In the genomic region with DNA sequence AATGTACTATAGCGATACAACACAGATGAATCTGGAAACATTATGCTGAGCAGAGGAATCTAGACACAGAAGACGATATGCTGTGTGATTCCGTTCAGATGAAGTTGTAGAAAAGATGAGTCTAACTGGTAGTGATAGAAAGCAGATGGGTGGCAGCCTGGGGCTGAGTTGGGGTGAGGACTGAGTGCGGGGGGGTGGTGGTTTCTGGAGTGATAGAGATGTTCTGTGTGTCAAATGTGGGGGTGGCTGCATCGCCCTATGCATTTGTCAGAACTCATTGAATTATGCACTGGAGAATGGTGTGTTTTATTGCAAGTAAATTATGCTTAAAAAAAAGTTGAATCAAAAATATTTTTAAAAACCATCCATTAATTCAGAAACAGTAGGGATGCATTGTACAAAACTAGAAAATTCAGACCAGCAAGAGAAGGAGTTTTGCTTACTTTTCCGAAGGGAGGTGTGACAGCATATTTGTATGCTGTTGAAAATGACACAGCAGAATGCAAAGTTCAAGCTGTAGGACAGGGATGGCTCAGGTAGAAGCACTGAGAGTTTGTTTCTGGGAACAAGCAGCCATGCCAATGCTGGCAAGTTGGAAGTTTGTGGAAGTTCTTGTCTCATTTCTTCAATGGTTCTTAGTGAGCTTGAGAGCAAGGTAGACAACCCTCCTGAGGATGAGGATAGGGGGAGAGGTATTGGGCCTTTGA, we compare ENCODE assay signal across 17 cellular contexts. TPM values are rescaled to one million over a fixed set of nuclear protein-coding genes. Genes with fewer than 3 reads are reported as not detected.
DNase-seq lines count a peak whose midpoint lies in the region; ATAC-seq, FAIRE-seq and TF ChIP-seq lines count a peak whose summit lies in the region.
"Had no signal": no experiment of that assay in that cellular context is flagged by ENCODE, and none has a peak within 500 bp of the region (broad histone marks: within the 10 kb centered on the region; RNA-seq: fewer than 3 reads in every experiment).

No MANE protein-coding gene starts in this region.

- in situ Hi-C loops in K562 (cut with MboI): no loop called here
- in situ Hi-C loops in gastrocnemius medialis (cut with MboI; ENCODE audit: low sequenced_read_pairs in 4 of 4): no loop called here

- no TSS peak for BruUV-seq in K562 (replicated peaks; lab: Mats Ljungman, UMichigan)

- DNase-seq in activated CD4-positive, alpha-beta T cell treated with anti-CD3 and anti-CD28 coated beads, Interleukin-2, amount 10 ng/mL, durations not matched to agents 7 days and 5 days: no peak
- no peak for DNase-seq in activated CD4-positive, alpha-beta T cell treated with anti-CD3 and anti-CD28 coated beads, Interleukin-2, amount 50 U/mL, for 1 hour
- DNase-seq in K562 (ENCODE audit: extremely low read depth in 1 of 4, low spot score in 3 of 4) (peak; percentile 45 to 56 (median 49)), endothelial cell (ENCODE audit: low spot score) (no peak), gastrocnemius medialis (no peak)
- DNase-seq: AML-193; Caco-2; CD8-positive, alpha-beta memory T cell; DND-41; GDM1; HCEC 1CT; HFFc6 had no signal

- H3K9me3 Mint-ChIP-seq in activated CD4-positive, alpha-beta T cell treated with anti-CD3 and anti-CD28 coated beads, Interleukin-2, amount 10 ng/mL, durations not matched to agents 7 days and 5 days: no peaks in the 10 kb centered on the region
- H3K9me3 Mint-ChIP-seq in endothelial cell (ENCODE audit: unreplicated experiment): no peaks in the 10 kb centered on the region
- H3K9me3 Mint-ChIP-seq: CD8-positive, alpha-beta memory T cell; HFFc6 had no signal

- TF ChIP-seq CTCF in K562 (IDR thresholded peaks at IDR 0.05 in 2 of 3, conservative IDR thresholded peaks at IDR 0.05 in 1 of 3; ENCODE audit: insufficient read depth in 2 of 3, low read depth in 1 of 3, low read length in 3 of 3) (no peak), endothelial cell (IDR thresholded peaks at IDR 0.05; ENCODE audit: unreplicated experiment) (no peak), gastrocnemius medialis (IDR thresholded peaks at IDR 0.05 in 4 of 5, conservative IDR thresholded peaks at IDR 0.05 in 1 of 5) (no peak)

- ATAC-seq in K562 (peak; percentile 47), HG03342 (IDR thresholded peaks at IDR 0.05; ENCODE audit: unreplicated experiment) (no peak), gastrocnemius medialis (no peak)

- peaks cover 25% of the 10 kb centered on the region for H3K27me3 Mint-ChIP-seq in activated CD4-positive, alpha-beta T cell treated with anti-CD3 and anti-CD28 coated beads, Interleukin-2, amount 10 ng/mL, durations not matched to agents 7 days and 5 days
- peaks cover 3% of the 10 kb centered on the region for H3K27me3 Mint-ChIP-seq in endothelial cell (ENCODE audit: unreplicated experiment)

- H3K4me1 ChIP-seq in K562 (replicated peaks in 1 of 2; ENCODE audit: control insufficient read depth in 2 of 2, insufficient read depth in 2 of 2, low read length in 2 of 2) (peaks cover 3 to 27% of the 10 kb centered on the region in 2 experiments; a peak in 3 of 5 replicates), mucosa of stomach (ENCODE audit: control insufficient read depth, insufficient read depth, low read length) (no peaks in the 10 kb centered on the region), gastrocnemius medialis (peaks cover 0 to 9% of the 10 kb centered on the region in 2 donors)
- H3K4me1 ChIP-seq: Caco-2 had no signal

- peak overlapping the region; percentile 78 for H2AFZ ChIP-seq in K562 (ENCODE audit: low read depth, low read length)

- intact Hi-C loops in K562 (cut with micrococcal nuclease): no loop called here
- intact Hi-C loops in gastrocnemius medialis (cut with DNase I; ENCODE audit: low total_unique reads): no loop called here

- H3K4me3 Mint-ChIP-seq in activated CD4-positive, alpha-beta T cell treated with anti-CD3 and anti-CD28 coated beads, Interleukin-2, amount 10 ng/mL, durations not matched to agents 7 days and 5 days: no peak overlapping the region
- no peak overlapping the region for H3K4me3 Mint-ChIP-seq in endothelial cell (ENCODE audit: unreplicated experiment)
- H3K4me3 Mint-ChIP-seq: CD8-positive, alpha-beta memory T cell; HFFc6 had no signal

- peak overlapping the region; percentile 42; the same call in 2 of the 3 replicates for H3K27ac ChIP-seq in K562 (ENCODE audit: extremely low read depth, low read depth, low read length)
- no peak overlapping the region for H3K27ac ChIP-seq in gastrocnemius medialis
- H3K27ac ChIP-seq: 22Rv1, BLaER1 had no signal

- TF ChIP-seq EP300 in K562 (IDR thresholded peaks at IDR 0.05; ENCODE audit: low read length): no peak

- H3K4me1 Mint-ChIP-seq in activated CD4-positive, alpha-beta T cell treated with anti-CD3 and anti-CD28 coated beads, Interleukin-2, amount 10 ng/mL, durations not matched to agents 7 days and 5 days: peaks cover 10% of the 10 kb centered on the region
- peaks cover 4% of the 10 kb centered on the region for H3K4me1 Mint-ChIP-seq in endothelial cell (ENCODE audit: unreplicated experiment)

- TF ChIP-seq RAD21 in K562 (CRISPR knock-in tag; conservative IDR thresholded peaks at IDR 0.05 in 1 of 2, IDR thresholded peaks at IDR 0.05 in 1 of 2): no peak

- H3K9ac ChIP-seq in K562 (ENCODE audit: insufficient read depth in 1 of 2, low read depth in 2 of 2, low read length in 2 of 2) (peak overlapping the region; percentile 13 to 85; a peak in 1 of 4 replicates), mucosa of stomach (ENCODE audit: low read length) (peak overlapping the region; percentile 12)
- H3K9ac ChIP-seq: BLaER1 had no signal

- WGBS in K562 (ENCODE audit: insufficient coverage, low coverage, missing lambda C conversion rate): 13% methylated on average over 6 of the region's 6 CpGs

- H4K20me1 ChIP-seq in K562 (replicated peaks; ENCODE audit: control insufficient read depth, insufficient read depth, low read length): no peaks in the 10 kb centered on the region
- H4K20me1 ChIP-seq: BLaER1 had no signal

- POLR2A ChIA-PET in activated CD4-positive, alpha-beta T cell treated with anti-CD3 and anti-CD28 coated beads, Interleukin-2, amount 10 ng/mL, durations not matched to agents 7 days and 5 days (lab: Charles Lee): no interaction called here
- POLR2A ChIA-PET in K562 (lab: Yijun Ruan, JAX): interaction anchor here (0.9 to 1.0 kb wide), 2 partner anchors 13 to 37 kb away, joined by 3 read pairs; no protein-coding TSS in a partner anchor

- no peaks in the 10 kb centered on the region for H3K9me1 ChIP-seq in K562 (ENCODE audit: control insufficient read depth, insufficient read depth, low read length)

- CTCF ChIA-PET in activated CD4-positive, alpha-beta T cell treated with anti-CD3 and anti-CD28 coated beads, Interleukin-2, amount 10 ng/mL, durations not matched to agents 7 days and 5 days (lab: Charles Lee): no interaction called here
- CTCF ChIA-PET in K562 (lab: Yijun Ruan, JAX; ENCODE audit: low intra/inter-chr PET ratio): no interaction called here

- H3K27me3 ChIP-seq in K562 (ENCODE audit: control insufficient read depth in 2 of 2, insufficient read depth in 2 of 2, low read length in 2 of 2): no peaks in the 10 kb centered on the region
- peaks cover 4% of the 10 kb centered on the region for H3K27me3 ChIP-seq in mucosa of stomach (ENCODE audit: control insufficient read depth, insufficient read depth, low read length)
- no peaks in the 10 kb centered on the region for H3K27me3 ChIP-seq in gastrocnemius medialis
- H3K27me3 ChIP-seq: BLaER1 had no signal

- no peak for TF ChIP-seq POLR2A in K562 (conservative IDR thresholded peaks at IDR 0.05)
- no peak for TF ChIP-seq POLR2A in gastrocnemius medialis (IDR thresholded peaks at IDR 0.05)

- peak overlapping the region; percentile 17 for H3K27ac Mint-ChIP-seq in activated CD4-positive, alpha-beta T cell treated with anti-CD3 and anti-CD28 coated beads, Interleukin-2, amount 10 ng/mL, durations not matched to agents 7 days and 5 days
- H3K27ac Mint-ChIP-seq in endothelial cell (ENCODE audit: unreplicated experiment): no peak overlapping the region
- H3K27ac Mint-ChIP-seq: CD8-positive, alpha-beta memory T cell; HFFc6 had no signal

- H3K79me2 ChIP-seq in K562 (ENCODE audit: control insufficient read depth, insufficient read depth, low read length): no peaks in the 10 kb centered on the region

- H3K36me3 Mint-ChIP-seq in activated CD4-positive, alpha-beta T cell treated with anti-CD3 and anti-CD28 coated beads, Interleukin-2, amount 10 ng/mL, durations not matched to agents 7 days and 5 days (ENCODE audit: low read depth): no peaks in the 10 kb centered on the region
- no peaks in the 10 kb centered on the region for H3K36me3 Mint-ChIP-seq in endothelial cell (ENCODE audit: low read depth, unreplicated experiment)

- H3K4me3 ChIP-seq in K562 (no peak overlapping the region), mucosa of stomach (ENCODE audit: low read length) (no peak overlapping the region), gastrocnemius medialis (no peak overlapping the region)
- H3K4me3 ChIP-seq: BLaER1 had no signal

- no peaks in the 10 kb centered on the region for H3K9me3 ChIP-seq in K562 (replicated peaks; ENCODE audit: control insufficient read depth, insufficient read depth, low read depth, low read length)
- H3K9me3 ChIP-seq in mucosa of stomach (ENCODE audit: control insufficient read depth, low read length): no peaks in the 10 kb centered on the region
- no peaks in the 10 kb centered on the region for H3K9me3 ChIP-seq in gastrocnemius medialis
- H3K9me3 ChIP-seq: BLaER1, Caco-2 had no signal

- no peaks in the 10 kb centered on the region for H3K36me3 ChIP-seq in K562 (ENCODE audit: control insufficient read depth, insufficient read depth, low read length)
- no peaks in the 10 kb centered on the region for H3K36me3 ChIP-seq in mucosa of stomach (ENCODE audit: control insufficient read depth, insufficient read depth, low read length)
- H3K36me3 ChIP-seq in gastrocnemius medialis: no peaks in the 10 kb centered on the region
- H3K36me3 ChIP-seq: BLaER1 had no signal

- peak overlapping the region; percentile 71 for H3K4me2 ChIP-seq in K562 (ENCODE audit: insufficient read depth, low read length)
- H3K4me2 ChIP-seq: BLaER1 had no signal

- peak; percentile 80 for FAIRE-seq in K562 (lab: Jason Lieb, UNC)
- FAIRE-seq: GM12892 had no signal

RNA-seq across cellular contexts. Expression of gene DRG2, which starts 13.0 kb away (rescaled TPM):
- total RNA-seq in activated CD4-positive, alpha-beta T cell treated with anti-CD3 and anti-CD28 coated beads, Interleukin-2, amount 10 ng/mL, durations not matched to agents 7 days and 5 days: 10 to 100 TPM; 45.9 to 52.2 TPM
- 53.7 and 130 TPM in 2 replicates for total RNA-seq in K562 (2011; cell fraction: chromatin; rRNA removed; ENCODE audit: low replicate concordance)
- total RNA-seq in K562 (2011; cell fraction: nucleolus; rRNA removed): 88.3 and 90.6 TPM in 2 replicates
- 71.2 and 72.4 TPM in 2 replicates for total RNA-seq in K562 (2011; cell fraction: nucleoplasm; rRNA removed)
- 30.5 and 43.1 TPM in 2 replicates for total RNA-seq in K562 (2014; rRNA removed)
- 18.0 and 19.3 TPM in 2 replicates for total RNA-seq in K562 (2014; rRNA removed; fragmentation: Illumina TruSeq; extraction: Trizol)
- total RNA-seq in K562 (2015; rRNA removed; fragmentation: Illumina TruSeq; extraction: Trizol): 29.1 and 30.2 TPM in 2 replicates
- total RNA-seq in K562 (2021): 36.7 and 37.9 TPM in 2 replicates
- 19.0 and 25.2 TPM in 2 replicates for polyA plus RNA-seq in K562 (2011; rRNA removed)
- polyA plus RNA-seq in K562 (2011; cell fraction: cytosol; rRNA removed): 21.7 and 32.1 TPM in 2 replicates
- 65.6 and 92.4 TPM in 2 replicates for polyA plus RNA-seq in K562 (2011; cell fraction: nucleus; rRNA removed)
- 24.0 and 30.6 TPM in 2 replicates for polyA plus RNA-seq in K562 (2012)
- polyA plus RNA-seq in K562 (2014; fragmentation: Illumina TruSeq; extraction: Trizol): 29.7 and 34.7 TPM in 2 replicates
- 10 to 100 TPM in 1 of 2 experiments, 1 to 10 TPM in 1; 6.6 to 16.4 TPM for polyA plus RNA-seq in K562 (2014; fragmentation: Nextera tagmentation; extraction: Ambion mirVana)
- 26.1 and 27.5 TPM in 2 replicates for polyA plus RNA-seq in K562 (2014; rRNA removed)
- 21.8 and 30.6 TPM in 2 replicates for polyA minus RNA-seq in K562 (2011; rRNA and poly(A)+ RNA removed)
- polyA minus RNA-seq in K562 (2011; cell fraction: cytosol; rRNA and poly(A)+ RNA removed): 21.8 and 23.7 TPM in 2 replicates
- polyA minus RNA-seq in K562 (2011; cell fraction: nucleus; rRNA and poly(A)+ RNA removed): 34.2 and 38.4 TPM in 2 replicates
- total RNA-seq in endothelial cell (ENCODE audit: unreplicated experiment): 38.3 TPM
- total RNA-seq in gastrocnemius medialis: 10 to 100 TPM; 34.7 to 52.3 (median 37.4) TPM

RNA-seq across cellular contexts. Expression of gene MYO15A, which starts 33.8 kb away (rescaled TPM):
- under 1 TPM; 0.23 to 0.35 TPM for total RNA-seq in activated CD4-positive, alpha-beta T cell treated with anti-CD3 and anti-CD28 coated beads, Interleukin-2, amount 10 ng/mL, durations not matched to agents 7 days and 5 days
- total RNA-seq in K562 (2011; cell fraction: chromatin; rRNA removed; ENCODE audit: low replicate concordance): 2.5 and 4.5 TPM in 2 replicates
- 3.2 TPM in 2 replicates for total RNA-seq in K562 (2011; cell fraction: nucleolus; rRNA removed)
- total RNA-seq in K562 (2011; cell fraction: nucleoplasm; rRNA removed): 1.9 and 2.8 TPM in 2 replicates
- 0.04 and 0.05 TPM in 2 replicates for total RNA-seq in K562 (2014; rRNA removed)
- total RNA-seq in K562 (2014; rRNA removed; fragmentation: Illumina TruSeq; extraction: Trizol): 0.10 and 0.11 TPM in 2 replicates
- total RNA-seq in K562 (2015; rRNA removed; fragmentation: Illumina TruSeq; extraction: Trizol): 0.07 TPM in 1 of 2 replicates, not detected in the other
- 0.18 and 0.47 TPM in 2 replicates for total RNA-seq in K562 (2021)
- polyA plus RNA-seq in K562 (2011; rRNA removed): 0.88 and 1.1 TPM in 2 replicates
- 0.91 and 1.2 TPM in 2 replicates for polyA plus RNA-seq in K562 (2011; cell fraction: cytosol; rRNA removed)
- polyA plus RNA-seq in K562 (2011; cell fraction: nucleus; rRNA removed): 4.6 and 6.4 TPM in 2 replicates
- 0.36 and 0.96 TPM in 2 replicates for polyA plus RNA-seq in K562 (2012)
- 0.39 and 0.40 TPM in 2 replicates for polyA plus RNA-seq in K562 (2014; fragmentation: Illumina TruSeq; extraction: Trizol)
- polyA plus RNA-seq in K562 (2014; fragmentation: Nextera tagmentation; extraction: Ambion mirVana): under 1 TPM in 1 of 2 experiments, not detected in 1; 0.11 TPM
- 0.19 and 1.1 TPM in 2 replicates for polyA plus RNA-seq in K562 (2014; rRNA removed)
- polyA minus RNA-seq in K562 (2011; rRNA and poly(A)+ RNA removed): 0.27 and 0.32 TPM in 2 replicates
- polyA minus RNA-seq in K562 (2011; cell fraction: cytosol; rRNA and poly(A)+ RNA removed): 0.46 and 0.67 TPM in 2 replicates
- polyA minus RNA-seq in K562 (2011; cell fraction: nucleus; rRNA and poly(A)+ RNA removed): 0.89 and 1.2 TPM in 2 replicates
- total RNA-seq in endothelial cell (ENCODE audit: unreplicated experiment): 1.6 TPM
- under 1 TPM in 3 of 4 donors, not detected in 1; 0.04 to 0.70 (median 0.31) TPM for total RNA-seq in gastrocnemius medialis
- total RNA-seq: Caco-2 had no signal

RNA-seq across cellular contexts. Expression of gene GID4, which starts 35.5 kb away (rescaled TPM):
- 1 to 10 TPM; 8.6 to 8.8 TPM for total RNA-seq in activated CD4-positive, alpha-beta T cell treated with anti-CD3 and anti-CD28 coated beads, Interleukin-2, amount 10 ng/mL, durations not matched to agents 7 days and 5 days
- total RNA-seq in K562 (2011; cell fraction: chromatin; rRNA removed; ENCODE audit: low replicate concordance): 6.8 and 7.2 TPM in 2 replicates
- total RNA-seq in K562 (2011; cell fraction: nucleolus; rRNA removed): 5.8 and 6.8 TPM in 2 replicates
- 9.2 and 13.9 TPM in 2 replicates for total RNA-seq in K562 (2011; cell fraction: nucleoplasm; rRNA removed)
- total RNA-seq in K562 (2014; rRNA removed) (2.8 and 2.9 TPM in 2 replicates), K562 (2014; rRNA removed; fragmentation: Illumina TruSeq; extraction: Trizol) (3.7 and 4.1 TPM in 2 replicates), K562 (2015; rRNA removed; fragmentation: Illumina TruSeq; extraction: Trizol) (3.3 TPM in 2 replicates), K562 (2021) (4.8 and 6.4 TPM in 2 replicates), endothelial cell (ENCODE audit: unreplicated experiment) (15.5 TPM), gastrocnemius medialis (10 to 100 TPM; 40.1 to 46.4 (median 41.4) TPM)
- polyA plus RNA-seq in K562 (2011; rRNA removed) (5.9 and 6.6 TPM in 2 replicates), K562 (2014; fragmentation: Illumina TruSeq; extraction: Trizol) (5.9 TPM in 2 replicates), K562 (2014; fragmentation: Nextera tagmentation; extraction: Ambion mirVana) (1 to 10 TPM; 1.2 to 1.3 TPM), K562 (2014; rRNA removed) (3.3 and 4.2 TPM in 2 replicates)
- polyA plus RNA-seq in K562 (2011; cell fraction: cytosol; rRNA removed): 3.1 and 5.5 TPM in 2 replicates
- polyA plus RNA-seq in K562 (2011; cell fraction: nucleus; rRNA removed): 5.2 and 6.2 TPM in 2 replicates
- polyA plus RNA-seq in K562 (2012): 5.2 and 6.2 TPM in 2 replicates
- polyA minus RNA-seq in K562 (2011; rRNA and poly(A)+ RNA removed): 7.7 and 11.4 TPM in 2 replicates
- polyA minus RNA-seq in K562 (2011; cell fraction: cytosol; rRNA and poly(A)+ RNA removed): 4.1 and 5.4 TPM in 2 replicates
- polyA minus RNA-seq in K562 (2011; cell fraction: nucleus; rRNA and poly(A)+ RNA removed): 2.7 TPM in 2 replicates

RNA-seq across cellular contexts. Expression of gene ATPAF2, which starts 35.8 kb away (rescaled TPM):
- total RNA-seq in activated CD4-positive, alpha-beta T cell treated with anti-CD3 and anti-CD28 coated beads, Interleukin-2, amount 10 ng/mL, durations not matched to agents 7 days and 5 days: 10 to 100 TPM; 27.0 to 32.4 TPM
- 34.0 and 74.5 TPM in 2 replicates for total RNA-seq in K562 (2011; cell fraction: chromatin; rRNA removed; ENCODE audit: low replicate concordance)
- 53.3 and 57.9 TPM in 2 replicates for total RNA-seq in K562 (2011; cell fraction: nucleolus; rRNA removed)
- total RNA-seq in K562 (2011; cell fraction: nucleoplasm; rRNA removed): 40.1 and 41.6 TPM in 2 replicates
- 11.3 and 19.6 TPM in 2 replicates for total RNA-seq in K562 (2014; rRNA removed)
- total RNA-seq in K562 (2014; rRNA removed; fragmentation: Illumina TruSeq; extraction: Trizol): 9.4 and 11.4 TPM in 2 replicates
- 11.3 and 12.4 TPM in 2 replicates for total RNA-seq in K562 (2015; rRNA removed; fragmentation: Illumina TruSeq; extraction: Trizol)
- total RNA-seq in K562 (2021): 19.2 and 22.5 TPM in 2 replicates
- polyA plus RNA-seq in K562 (2011; rRNA removed): 10.5 and 12.2 TPM in 2 replicates
- polyA plus RNA-seq in K562 (2011; cell fraction: cytosol; rRNA removed): 8.8 and 13.7 TPM in 2 replicates
- polyA plus RNA-seq in K562 (2011; cell fraction: nucleus; rRNA removed): 37.0 and 44.6 TPM in 2 replicates
- 12.7 and 14.7 TPM in 2 replicates for polyA plus RNA-seq in K562 (2012)
- polyA plus RNA-seq in K562 (2014; fragmentation: Illumina TruSeq; extraction: Trizol): 15.0 and 17.4 TPM in 2 replicates
- polyA plus RNA-seq in K562 (2014; fragmentation: Nextera tagmentation; extraction: Ambion mirVana): 1 to 10 TPM; 2.1 to 6.4 TPM
- polyA plus RNA-seq in K562 (2014; rRNA removed): 11.3 and 16.2 TPM in 2 replicates
- 10.4 and 17.1 TPM in 2 replicates for polyA minus RNA-seq in K562 (2011; rRNA and poly(A)+ RNA removed)
- polyA minus RNA-seq in K562 (2011; cell fraction: cytosol; rRNA and poly(A)+ RNA removed): 6.6 and 9.9 TPM in 2 replicates
- 10.0 and 10.9 TPM in 2 replicates for polyA minus RNA-seq in K562 (2011; cell fraction: nucleus; rRNA and poly(A)+ RNA removed)
- total RNA-seq in endothelial cell (ENCODE audit: unreplicated experiment): 24.7 TPM
- total RNA-seq in gastrocnemius medialis: 10 to 100 TPM; 12.6 to 19.9 (median 16.2) TPM

Comparison
In these comparisons a context has a peak if more than half of its experiments do, and no peak if none do; other contexts are left out.
1. DNase-seq: peak in K562 (4 of 4); none in activated CD4-positive, alpha-beta T cell treated with anti-CD3 and anti-CD28 coated beads, Interleukin-2, amount 10 ng/mL, durations not matched to agents 7 days and 5 days (single experiment), activated CD4-positive, alpha-beta T cell treated with anti-CD3 and anti-CD28 coated beads, Interleukin-2, amount 50 U/mL, for 1 hour (single experiment), endothelial cell (single experiment) and gastrocnemius medialis (0 of 2).